13 cellular contexts compared by ENCODE assay signal in genomic region chr14:92780444-92780843, GRCh38. TPM values are rescaled to one million over a fixed set of nuclear protein-coding genes. Genes with fewer than 3 reads are reported as not detected.
DNase-seq lines count a peak whose midpoint lies in the region; ATAC-seq and TF ChIP-seq lines count a peak whose summit lies in the region.
"Had no signal": no experiment of that assay in that cellular context is flagged by ENCODE, and none has a peak within 500 bp of the region (broad histone marks: within the 10 kb centered on the region; RNA-seq: fewer than 3 reads in every experiment).

No MANE protein-coding gene starts in this region.

- H3K27me3 ChIP-seq in left ventricle myocardium inferior (ENCODE audit: low read depth) (no peaks in the 10 kb centered on the region), Peyer's patch (no peaks in the 10 kb centered on the region)
- H3K27me3 ChIP-seq: vagina had no signal

- ATAC-seq in T-cell (replicated peaks in 1 of 4) = peak; percentile 22 to 68 (median 41)

- H3K36me3 Mint-ChIP-seq in T-cell = no peaks in the 10 kb centered on the region

- H3K36me3 ChIP-seq in left ventricle myocardium inferior (no peaks in the 10 kb centered on the region), Peyer's patch (no peaks in the 10 kb centered on the region)
- H3K36me3 ChIP-seq: vagina had no signal

- H3K27ac ChIP-seq in left ventricle myocardium inferior (replicated peaks) (peak overlapping the region; percentile 43), Peyer's patch (no peak overlapping the region), caudate nucleus (ENCODE audit: low read depth, low read length) (no peak overlapping the region)
- H3K27ac ChIP-seq: vagina had no signal

- TF ChIP-seq POLR2A in Peyer's patch (IDR thresholded peaks at IDR 0.05) = no peak

- intact Hi-C loops in left ventricle myocardium inferior (cut with micrococcal nuclease) = no loop called here

- peaks cover 8% of the 10 kb centered on the region for H3K4me1 ChIP-seq in left ventricle myocardium inferior
- no peaks in the 10 kb centered on the region for H3K4me1 ChIP-seq in Peyer's patch
- H3K4me1 ChIP-seq: vagina had no signal

- TF ChIP-seq CTCF in left ventricle myocardium inferior (IDR thresholded peaks at IDR 0.05; ENCODE audit: borderline replicate concordance) (no peak), Peyer's patch (IDR thresholded peaks at IDR 0.05) (no peak)

- DNase-seq in AG08395 (ENCODE audit: low spot score) (peak; percentile 64), GM03348 (ENCODE audit: low spot score) (peak; percentile 60), T-cell (no peak), left ventricle myocardium inferior (no peak), Peyer's patch (no peak), caudate nucleus (lab: John Stamatoyannopoulos, UW) (no peak), middle frontal gyrus (ENCODE audit: extremely low spot score, low spot score) (no peak), retina (no peak)
- DNase-seq: activated gamma-delta T cell, COR-L47, dermis blood vessel endothelial cell, KBM-7 had no signal

- no peak overlapping the region for H3K4me3 ChIP-seq in left ventricle myocardium inferior
- H3K4me3 ChIP-seq in Peyer's patch = no peak overlapping the region
- H3K4me3 ChIP-seq: vagina had no signal

- peaks cover 0 to 13% (median 0%) of the 10 kb centered on the region in 3 donors for H3K4me1 Mint-ChIP-seq in T-cell

- H3K9me3 Mint-ChIP-seq in T-cell = no peaks in the 10 kb centered on the region

- POLR2A ChIA-PET in T-cell (lab: Charles Lee) = interaction anchor here in 1 of 2 donors (1.0 kb wide), 1 partner anchor 16 kb away, joined by 3 read pairs; no protein-coding TSS in a partner anchor

- no peaks in the 10 kb centered on the region for H3K9me3 ChIP-seq in left ventricle myocardium inferior (replicated peaks)
- H3K9me3 ChIP-seq in Peyer's patch = no peaks in the 10 kb centered on the region
- H3K9me3 ChIP-seq: vagina had no signal

- H3K27ac Mint-ChIP-seq in T-cell = no peak overlapping the region

- no peak overlapping the region for H3K4me3 Mint-ChIP-seq in T-cell

- H3K27me3 Mint-ChIP-seq in T-cell = no peaks in the 10 kb centered on the region

- CTCF ChIA-PET in T-cell (lab: Charles Lee) = interaction anchor here (0.7 to 1.2 kb wide), 3 partner anchors 24 to 65 kb away, joined by 3 to 5 read pairs (median 3); partner anchors contain the start of gene LGMN (in 1 of the 2)

RNA-seq across cellular contexts. Expression of gene GOLGA5, which starts 13.7 kb away (rescaled TPM):
- 10 to 100 TPM; 14.1 to 24.3 (median 21.5) TPM for total RNA-seq in T-cell
- total RNA-seq in left ventricle myocardium inferior = 20.3 TPM
- 10 to 100 TPM; 29.9 to 49.5 (median 34.6) TPM for total RNA-seq in Peyer's patch

RNA-seq across cellular contexts. Expression of gene LGMN, which starts 32.0 kb away (rescaled TPM):
- total RNA-seq in T-cell = 10 to 100 TPM in 2 of 5 donors, 1 to 10 TPM in 3; 6.1 to 11.1 (median 8.8) TPM
- 100 TPM for total RNA-seq in left ventricle myocardium inferior
- 100 to 1,000 TPM in 1 of 4 donors, 10 to 100 TPM in 3; 16.5 to 108 (median 82.5) TPM for total RNA-seq in Peyer's patch

Comparison
In these comparisons a context has a peak if more than half of its experiments do, and no peak if none do; other contexts are left out.
1. DNase-seq: peak in AG08395 (single experiment) and GM03348 (single experiment); none in T-cell (0 of 34), left ventricle myocardium inferior (single experiment), Peyer's patch (0 of 3), caudate nucleus (0 of 61), middle frontal gyrus (single experiment) and retina (single experiment).